15 cellular contexts compared by ENCODE assay signal in genomic region chr17:37702605-37703004, GRCh38. TPM values are rescaled to one million over a fixed set of nuclear protein-coding genes. Genes with fewer than 3 reads are reported as not detected.
DNase-seq lines count a peak whose midpoint lies in the region; ATAC-seq and TF ChIP-seq lines count a peak whose summit lies in the region.
"Had no signal": no experiment of that assay in that cellular context is flagged by ENCODE, and none has a peak within 500 bp of the region (broad histone marks: within the 10 kb centered on the region; RNA-seq: fewer than 3 reads in every experiment).

No MANE protein-coding gene starts in this region.

- DNase-seq in AG04449 (ENCODE audit: low read depth, low spot score) (peak; percentile 66), HS-27A (ENCODE audit: low read depth) (peak; percentile 47), brain microvascular endothelial cell (peak; percentile 46), left colon (no peak), psoas muscle (no peak), COLO829 (ENCODE audit: low spot score) (no peak), ACHN (no peak)
- DNase-seq: activated CD4-positive, alpha-beta T cell treated with anti-CD3 and anti-CD28 coated beads, Interleukin-2, amount 50 U/mL, for 1 hour; C1 segment of cervical spinal cord; effector CD4-positive, alpha-beta T cell; MV-4-11; NCI-H526 treated with DMSO at 0.1 percent for 48 hours; nephron progenitor cell; stimulated activated CD4-positive, alpha-beta T cell treated with anti-CD3 and anti-CD28 coated beads, Interleukin-15, amount 100 ng/mL, for 24 hours had no signal

- no peak for TF ChIP-seq CTCF in AG04449 (IDR thresholded peaks at IDR 0.05; ENCODE audit: insufficient read depth, low read length, missing control alignments)
- TF ChIP-seq CTCF in brain microvascular endothelial cell (IDR thresholded peaks at IDR 0.05; ENCODE audit: low read depth, low read length, missing control alignments): no peak
- no peak for TF ChIP-seq CTCF in psoas muscle (IDR thresholded peaks at IDR 0.05)

- no peak overlapping the region for H3K27ac ChIP-seq in brain microvascular endothelial cell
- H3K27ac ChIP-seq in psoas muscle: no peak overlapping the region

- no peaks in the 10 kb centered on the region for H3K4me1 ChIP-seq in psoas muscle

- no peaks in the 10 kb centered on the region for H3K36me3 ChIP-seq in brain microvascular endothelial cell (replicated peaks)
- H3K36me3 ChIP-seq in psoas muscle (ENCODE audit: insufficient read depth in 1 of 2, low read depth in 1 of 2): no peaks in the 10 kb centered on the region

- H3K4me3 ChIP-seq in AG04449 (ENCODE audit: low read depth, low read length) (no peak overlapping the region), brain microvascular endothelial cell (ENCODE audit: low read depth, low read length) (no peak overlapping the region), psoas muscle (no peak overlapping the region)

- peak; percentile 67 for ATAC-seq in left colon
- ATAC-seq in psoas muscle: no peak
- ATAC-seq in GM19467 (IDR thresholded peaks at IDR 0.05; ENCODE audit: unreplicated experiment): no peak

- in situ Hi-C loops in brain microvascular endothelial cell (cut with HindIII; ENCODE audit: low pct_ligation_motif_present, low sequenced_read_pairs) (no loop called here), ACHN (cut with HindIII; ENCODE audit: low pct_ligation_motif_present, low pct_unique_long_range_greater_than_20kb, low sequenced_read_pairs) (no loop called here)

- POLR2A ChIA-PET in AG04449 (lab: Yijun Ruan, JAX): interaction anchor here (1.0 kb wide), 1 partner anchor 14 kb away, joined by 5 read pairs; no protein-coding TSS in a partner anchor

- intact Hi-C loops in left colon (cut with DNase I, micrococcal nuclease) (loop anchor here in 1 of 2 donors (5.0 kb wide), 1 partner anchor 50 kb away; no protein-coding TSS in a partner anchor), psoas muscle (cut with DNase I) (no loop called here)

- H3K9me3 ChIP-seq in psoas muscle: no peaks in the 10 kb centered on the region

- H3K27me3 ChIP-seq in brain microvascular endothelial cell (replicated peaks): no peaks in the 10 kb centered on the region
- H3K27me3 ChIP-seq in psoas muscle (ENCODE audit: insufficient read depth in 3 of 3, low read length in 2 of 3): peaks cover 0 to 26% (median 0%) of the 10 kb centered on the region in 3 donors

- CTCF ChIA-PET in AG04449 (lab: Yijun Ruan, JAX): interaction anchor here (0.8 to 4.1 kb wide), 11 partner anchors 10 to 114 kb away, joined by 3 to 31 read pairs (median 5); no protein-coding TSS in a partner anchor

RNA-seq across cellular contexts. Expression of gene HNF1B, which starts 42.3 kb away (rescaled TPM):
- total RNA-seq in left colon (10 to 100 TPM; 40.6 to 42.8 TPM), psoas muscle (not detected)
- under 1 TPM in 1 of 3 donors, not detected in 2; 0.03 TPM for polyA plus RNA-seq in psoas muscle

RNA-seq across cellular contexts. Expression of gene DDX52, which starts 59.4 kb away (rescaled TPM):
- total RNA-seq in left colon: 10 to 100 TPM; 25.0 to 28.1 TPM
- 10 to 100 TPM; 13.4 to 17.7 (median 16.3) TPM for total RNA-seq in psoas muscle
- 10 to 100 TPM in 2 of 3 donors, 1 to 10 TPM in 1; 9.2 to 20.1 (median 13.1) TPM for polyA plus RNA-seq in psoas muscle

Comparison
In these comparisons a context has a peak if more than half of its experiments do, and no peak if none do; other contexts are left out.
1. DNase-seq: peak in AG04449 (single experiment), HS-27A (single experiment) and brain microvascular endothelial cell (single experiment); none in left colon (0 of 2), psoas muscle (0 of 2), COLO829 (single experiment) and ACHN (single experiment).
2. RNA of gene HNF1B, which starts 42.3 kb away (total RNA-seq): 40.6 to 42.8 TPM in left colon; not detected in psoas muscle; every median in the first group is over 10 times any median in the second.